In the genomic region with DNA sequence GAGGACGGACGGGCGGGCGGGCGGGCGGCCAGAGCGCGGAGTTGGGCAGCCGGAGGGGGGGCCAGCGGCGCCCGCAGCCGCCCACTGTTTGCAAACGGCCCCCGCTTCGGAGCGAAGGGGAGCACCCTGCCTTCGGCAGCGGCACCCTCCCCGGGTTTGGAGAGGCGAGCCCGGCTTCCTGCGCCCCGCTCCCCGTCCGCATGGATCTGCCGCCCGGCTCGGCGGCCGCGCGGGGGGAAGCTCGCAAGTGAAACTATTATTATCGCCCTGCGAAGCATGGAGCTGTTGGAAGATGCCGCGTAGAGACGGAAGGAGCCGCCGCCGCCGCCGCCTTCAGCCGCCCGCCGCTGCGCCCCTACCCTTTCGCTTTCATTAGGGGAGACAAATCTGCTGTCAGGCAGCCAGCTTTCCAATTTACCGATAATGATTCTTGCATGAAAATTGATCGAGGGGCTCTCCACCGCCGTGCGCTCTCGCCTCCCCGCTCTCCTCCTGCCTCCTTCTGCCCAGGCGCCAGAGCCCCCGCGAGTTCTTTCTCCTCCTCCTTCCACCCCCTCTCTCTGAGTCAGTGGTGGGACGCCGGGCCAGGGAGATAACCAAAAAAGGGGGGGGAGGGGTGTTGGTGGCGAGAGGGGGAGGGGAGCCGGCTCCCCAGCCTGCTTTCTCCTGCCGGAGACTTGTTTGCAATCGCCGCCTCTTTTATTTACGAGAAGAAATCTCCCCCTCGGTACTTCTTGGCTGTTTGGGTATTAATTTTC, we compare ENCODE assay signal across 8 cellular contexts. TPM values are rescaled to one million over a fixed set of nuclear protein-coding genes. Genes with fewer than 3 reads are reported as not detected.
A peak's percentile ranks its signal among the peaks of the same experiment; 100 is the strongest.
DNase-seq lines count a peak whose midpoint lies in the region; ATAC-seq, FAIRE-seq and TF ChIP-seq lines count a peak whose summit lies in the region.

No MANE protein-coding gene starts in this region.

- intact Hi-C loops in stomach (cut with DNase I; ENCODE audit: low total_unique reads), result loop anchor here (5.0 kb wide), 1 partner anchor 52 kb away; no protein-coding TSS in a partner anchor

- WGBS in endodermal cell (ENCODE audit: insufficient coverage in 1 of 2, insufficient read length in 1 of 2), 2 experiments, result 0% methylated on average over 24 to 60 of the region's 68 CpGs
- 0 to 1% (median 0%) methylated on average over 41 to 68 of the region's 68 CpGs for WGBS in stomach, 5 donors

- H3K27ac ChIP-seq in endodermal cell (ENCODE audit: low read depth, low read length), result peak overlapping the region; percentile 94
- H3K27ac ChIP-seq in muscle layer of colon (ENCODE audit: low read depth, low read length), result peak overlapping the region; percentile 90
- peak overlapping the region; percentile 91 to 97 (median 95) for H3K27ac ChIP-seq in stomach

- H3K4me1 Mint-ChIP-seq in endodermal cell, result peaks cover 30% of the 10 kb centered on the region

- no peaks in the 10 kb centered on the region for H3K9me3 Mint-ChIP-seq in endodermal cell

- peak; percentile 50 for TF ChIP-seq POLR2A in GM18505 (IDR thresholded peaks at IDR 0.05; ENCODE audit: borderline replicate concordance, extremely low read depth, insufficient read depth, insufficient read length)
- TF ChIP-seq POLR2A in stomach (IDR thresholded peaks at IDR 0.05), result peak in 1 of 4 donors; percentile 9

- no peak for TF ChIP-seq EP300 in stomach (IDR thresholded peaks at IDR 0.05)

- peak overlapping the region; percentile 87 for H3K27ac Mint-ChIP-seq in endodermal cell

- DNase-seq in NCI-H748 (lab: John Stamatoyannopoulos, UW; ENCODE audit: unreplicated experiment), result peak; percentile 62
- peak; percentile 43 to 56 (median 47) for DNase-seq in activated CD8-positive, alpha-beta memory T cell treated with anti-CD3 and anti-CD28 coated beads for 48 hours (ENCODE audit: low read depth in 2 of 3, low spot score in 2 of 3)
- DNase-seq in endodermal cell, result no peak
- DNase-seq in stomach, result peak; percentile 60
- no peak for DNase-seq in HTR-8/SVneo (ENCODE audit: insufficient read length, low spot score)
- no peak for DNase-seq in NCI-H1436 (lab: John Stamatoyannopoulos, UW)

- H3K4me1 ChIP-seq in endodermal cell (ENCODE audit: control insufficient read depth, insufficient read depth, low read length) (peaks cover 10% of the 10 kb centered on the region), muscle layer of colon (ENCODE audit: insufficient read depth, low read length) (peaks cover 44% of the 10 kb centered on the region), stomach (peaks cover 36 to 75% (median 61%) of the 10 kb centered on the region in 4 donors)

- no peak for ATAC-seq in GM18505 (IDR thresholded peaks at IDR 0.05; ENCODE audit: unreplicated experiment)

- H3K27me3 Mint-ChIP-seq in endodermal cell (ENCODE audit: insufficient read depth), result no peaks in the 10 kb centered on the region

- peak overlapping the region; percentile 93 for H3K4me3 ChIP-seq in endodermal cell (ENCODE audit: low read length)
- H3K4me3 ChIP-seq in muscle layer of colon (ENCODE audit: low read depth in 1 of 2, low read length in 2 of 2), result peak overlapping the region; percentile 64 to 96
- peak overlapping the region; percentile 61 to 90 (median 76) for H3K4me3 ChIP-seq in stomach

- FAIRE-seq in HTR-8/SVneo (lab: Jason Lieb, UNC), result no peak

- peak overlapping the region; percentile 91 for H3K4me3 Mint-ChIP-seq in endodermal cell

- H3K36me3 ChIP-seq in endodermal cell (ENCODE audit: control insufficient read depth, insufficient read depth, low read length) (no peaks in the 10 kb centered on the region), muscle layer of colon (ENCODE audit: insufficient read depth, low read length) (no peaks in the 10 kb centered on the region), stomach (no peaks in the 10 kb centered on the region)

- H3K9ac ChIP-seq in endodermal cell (ENCODE audit: extremely low read depth, low read length, poor library complexity, severe bottlenecking) (peak overlapping the region; percentile 89), muscle layer of colon (ENCODE audit: low read length) (no peak overlapping the region)

- H3K9me3 ChIP-seq in endodermal cell (ENCODE audit: control insufficient read depth, low read length) (no peaks in the 10 kb centered on the region), muscle layer of colon (ENCODE audit: low read length) (no peaks in the 10 kb centered on the region), stomach (no peaks in the 10 kb centered on the region)

- no peaks in the 10 kb centered on the region for H3K36me3 Mint-ChIP-seq in endodermal cell (ENCODE audit: low read depth)

- H3K27me3 ChIP-seq in endodermal cell (ENCODE audit: control insufficient read depth, insufficient read depth, low read length, poor library complexity, severe bottlenecking) (no peaks in the 10 kb centered on the region), muscle layer of colon (ENCODE audit: control insufficient read depth in 1 of 2, insufficient read depth in 2 of 2, low read length in 2 of 2) (no peaks in the 10 kb centered on the region), stomach (no peaks in the 10 kb centered on the region)

- TF ChIP-seq CTCF in endodermal cell (conservative IDR thresholded peaks at IDR 0.05), result no peak
- TF ChIP-seq CTCF in stomach (IDR thresholded peaks at IDR 0.05), result no peak

RNA-seq across cellular contexts. Expression of a gene that starts 58.2 kb away (rescaled TPM):
- total RNA-seq in endodermal cell, result 100 to 1,000 TPM; 108 to 128 TPM
- 55.0 TPM for polyA plus RNA-seq in endodermal cell (2013, experiment 1 of 2)
- polyA plus RNA-seq in endodermal cell (2013, experiment 2 of 2), result 54.2 TPM
- total RNA-seq in stomach, result 100 to 1,000 TPM in 4 of 5 donors, 10 to 100 TPM in 1; 58.2 to 294 (median 141) TPM
- 10 to 100 TPM; 11.8 to 21.1 (median 12.9) TPM for polyA plus RNA-seq in stomach

Comparison
In these comparisons a context has a peak if more than half of its experiments do, and no peak if none do; other contexts are left out.
1. DNase-seq: peak in NCI-H748 (single experiment), activated CD8-positive, alpha-beta memory T cell treated with anti-CD3 and anti-CD28 coated beads for 48 hours (3 of 3) and stomach (single experiment); none in endodermal cell (single experiment), HTR-8/SVneo (single experiment) and NCI-H1436 (single experiment).
2. Peak in every context shown above with its lines, with median percentiles within 50 percentile points of each other: H3K27ac ChIP-seq and H3K4me3 ChIP-seq.